In genomic region chr4:98284640-98285046, GRCh38 we compare ENCODE assay signal across 1 cellular context.
TF ChIP-seq lines count a peak whose summit lies in the region.

No MANE protein-coding gene starts in this region.

TF ChIP-seq in HepG2, 621 proteins besides CTCF, POLR2A, EP300 and RAD21:
- TF ChIP-seq NFE2L1 (CRISPR knock-in tag; IDR thresholded peaks at IDR 0.05; ENCODE audit: borderline replicate concordance) (no peak), HIVEP1 (CRISPR knock-in tag; IDR thresholded peaks at IDR 0.05) (no peak), ZNF883 (CRISPR knock-in tag; IDR thresholded peaks at IDR 0.05; ENCODE audit: not compliant biosample characterization) (no peak), MYC (CRISPR knock-in tag; IDR thresholded peaks at IDR 0.05; ENCODE audit: borderline replicate concordance) (no peak), TGIF2 (CRISPR knock-in tag; IDR thresholded peaks at IDR 0.05) (no peak), SIN3B (IDR thresholded peaks at IDR 0.05; ENCODE audit: low read length) (no peak), BATF2 (CRISPR knock-in tag; IDR thresholded peaks at IDR 0.05) (no peak), ZNF354B (CRISPR knock-in tag; IDR thresholded peaks at IDR 0.05) (no peak), NFRKB (IDR thresholded peaks at IDR 0.05) (no peak), HNRNPLL (IDR thresholded peaks at IDR 0.05; ENCODE audit: low read depth, low read length, poor library complexity, severe bottlenecking) (no peak), EED (CRISPR knock-in tag; IDR thresholded peaks at IDR 0.05) (no peak), CHD4 (IDR thresholded peaks at IDR 0.05; ENCODE audit: borderline replicate concordance, low read length) (no peak), PHF5A (CRISPR knock-in tag; IDR thresholded peaks at IDR 0.05; ENCODE audit: low read depth, unreplicated experiment) (no peak), CREB1 (IDR thresholded peaks at IDR 0.05) (no peak), CREB1 (CRISPR knock-in tag; IDR thresholded peaks at IDR 0.05) (no peak), MTA1 (CRISPR knock-in tag; IDR thresholded peaks at IDR 0.05; ENCODE audit: borderline replicate concordance) (no peak), ZFP36 (IDR thresholded peaks at IDR 0.05; ENCODE audit: borderline replicate concordance, low read depth, low read length, partially characterized antibody) (no peak), NFIC (IDR thresholded peaks at IDR 0.05; ENCODE audit: low read length) (no peak), ZNF747 (CRISPR knock-in tag; IDR thresholded peaks at IDR 0.05; ENCODE audit: borderline replicate concordance) (no peak)
- TF ChIP-seq, protein P1, sequence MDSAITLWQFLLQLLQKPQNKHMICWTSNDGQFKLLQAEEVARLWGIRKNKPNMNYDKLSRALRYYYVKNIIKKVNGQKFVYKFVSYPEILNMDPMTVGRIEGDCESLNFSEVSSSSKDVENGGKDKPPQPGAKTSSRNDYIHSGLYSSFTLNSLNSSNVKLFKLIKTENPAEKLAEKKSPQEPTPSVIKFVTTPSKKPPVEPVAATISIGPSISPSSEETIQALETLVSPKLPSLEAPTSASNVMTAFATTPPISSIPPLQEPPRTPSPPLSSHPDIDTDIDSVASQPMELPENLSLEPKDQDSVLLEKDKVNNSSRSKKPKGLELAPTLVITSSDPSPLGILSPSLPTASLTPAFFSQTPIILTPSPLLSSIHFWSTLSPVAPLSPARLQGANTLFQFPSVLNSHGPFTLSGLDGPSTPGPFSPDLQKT (CRISPR knock-in tag; IDR thresholded peaks at IDR 0.05; ENCODE audit: borderline replicate concordance) = no peak
- TF ChIP-seq, protein P2, sequence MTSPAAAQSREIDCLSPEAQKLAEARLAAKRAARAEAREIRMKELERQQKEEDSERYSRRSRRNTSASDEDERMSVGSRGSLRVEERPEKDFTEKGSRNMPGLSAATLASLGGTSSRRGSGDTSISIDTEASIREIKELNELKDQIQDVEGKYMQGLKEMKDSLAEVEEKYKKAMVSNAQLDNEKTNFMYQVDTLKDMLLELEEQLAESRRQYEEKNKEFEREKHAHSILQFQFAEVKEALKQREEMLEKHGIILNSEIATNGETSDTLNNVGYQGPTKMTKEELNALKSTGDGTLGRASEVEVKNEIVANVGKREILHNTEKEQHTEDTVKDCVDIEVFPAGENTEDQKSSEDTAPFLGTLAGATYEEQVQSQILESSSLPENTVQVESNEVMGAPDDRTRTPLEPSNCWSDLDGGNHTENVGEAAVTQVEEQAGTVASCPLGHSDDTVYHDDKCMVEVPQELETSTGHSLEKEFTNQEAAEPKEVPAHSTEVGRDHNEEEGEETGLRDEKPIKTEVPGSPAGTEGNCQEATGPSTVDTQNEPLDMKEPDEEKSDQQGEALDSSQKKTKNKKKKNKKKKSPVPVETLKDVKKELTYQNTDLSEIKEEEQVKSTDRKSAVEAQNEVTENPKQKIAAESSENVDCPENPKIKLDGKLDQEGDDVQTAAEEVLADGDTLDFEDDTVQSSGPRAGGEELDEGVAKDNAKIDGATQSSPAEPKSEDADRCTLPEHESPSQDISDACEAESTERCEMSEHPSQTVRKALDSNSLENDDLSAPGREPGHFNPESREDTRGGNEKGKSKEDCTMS (CRISPR knock-in tag; conservative IDR thresholded peaks at IDR 0.05) = no peak
